20 cellular contexts compared by ENCODE assay signal in genomic region chr10:7288060-7288690, GRCh38.
A peak's percentile ranks its signal among the peaks of the same experiment; 100 is the strongest.
DNase-seq lines count a peak whose midpoint lies in the region; ATAC-seq, FAIRE-seq and TF ChIP-seq lines count a peak whose summit lies in the region.
"Had no signal": no experiment of that assay in that cellular context is flagged by ENCODE, and none has a peak within 500 bp of the region (broad histone marks: within the 10 kb centered on the region; RNA-seq: fewer than 3 reads in every experiment).

No MANE protein-coding gene starts in this region.

- H3K9me1 ChIP-seq in K562 (ENCODE audit: control insufficient read depth, insufficient read depth, low read length): no peaks in the 10 kb centered on the region

- intact Hi-C loops in HepG2 (cut with micrococcal nuclease; ENCODE audit: unreplicated experiment): no loop called here
- intact Hi-C loops in right lobe of liver (cut with DNase I): no loop called here
- intact Hi-C loops in K562 (cut with micrococcal nuclease): no loop called here
- intact Hi-C loops in prostate gland (cut with DNase I): no loop called here

- H3K9ac ChIP-seq in HepG2 (ENCODE audit: insufficient read depth, low read depth, low read length) (no peak overlapping the region), K562 (ENCODE audit: insufficient read depth in 1 of 2, low read depth in 2 of 2, low read length in 2 of 2) (no peak overlapping the region)
- H3K9ac ChIP-seq: BLaER1 treated with 17β-estradiol and CSF1 and Interleukin-3, amounts not matched to agents 10 nM and 100 nM had no signal

- ATAC-seq in HepG2 (no peak), right lobe of liver (no peak), K562 (no peak; the same call in 2 of the 3 replicates)
- ATAC-seq: GM12878 had no signal

- H3K27me3 ChIP-seq in HepG2 (ENCODE audit: control insufficient read depth in 1 of 2, insufficient read depth in 2 of 2, low read length in 2 of 2): no peaks in the 10 kb centered on the region; a peak in 1 of 5 replicates
- H3K27me3 ChIP-seq in right lobe of liver: no peaks in the 10 kb centered on the region
- no peaks in the 10 kb centered on the region for H3K27me3 ChIP-seq in K562 (ENCODE audit: control insufficient read depth in 2 of 2, insufficient read depth in 2 of 2, low read length in 2 of 2)
- H3K27me3 ChIP-seq in prostate gland (replicated peaks; ENCODE audit: insufficient read depth): no peaks in the 10 kb centered on the region
- H3K27me3 ChIP-seq: BLaER1 treated with 17β-estradiol and CSF1 and Interleukin-3, amounts not matched to agents 10 nM and 100 nM; MG63 had no signal

- no peak overlapping the region for H3K4me2 ChIP-seq in HepG2 (ENCODE audit: low read depth, low read length)
- no peak overlapping the region for H3K4me2 ChIP-seq in K562 (ENCODE audit: insufficient read depth, low read length)
- H3K4me2 ChIP-seq: BLaER1 treated with 17β-estradiol and CSF1 and Interleukin-3, amounts not matched to agents 10 nM and 100 nM had no signal

- TF ChIP-seq CTCF in HepG2 (CRISPR knock-in tag; IDR thresholded peaks at IDR 0.05): no peak
- no peak for TF ChIP-seq CTCF in right lobe of liver (IDR thresholded peaks at IDR 0.05)
- no peak for TF ChIP-seq CTCF in K562 (IDR thresholded peaks at IDR 0.05 in 2 of 3, conservative IDR thresholded peaks at IDR 0.05 in 1 of 3; ENCODE audit: insufficient read depth in 2 of 3, low read depth in 1 of 3, low read length in 3 of 3)
- no peak for TF ChIP-seq CTCF in prostate gland (IDR thresholded peaks at IDR 0.05)
- TF ChIP-seq CTCF in glutamatergic neuron (IDR thresholded peaks at IDR 0.05; ENCODE audit: partially characterized antibody, unreplicated experiment): no peak

- H3K9me3 Mint-ChIP-seq in glutamatergic neuron (ENCODE audit: unreplicated experiment): no peaks in the 10 kb centered on the region

- TF ChIP-seq EP300 in HepG2 (IDR thresholded peaks at IDR 0.05; ENCODE audit: low read depth in 2 of 2, low read length in 2 of 2): no peak
- TF ChIP-seq EP300 in HepG2 (CRISPR knock-in tag; IDR thresholded peaks at IDR 0.05; ENCODE audit: borderline replicate concordance): no peak
- TF ChIP-seq EP300 in K562 (IDR thresholded peaks at IDR 0.05; ENCODE audit: low read length): no peak

- TF ChIP-seq RAD21 in HepG2 (CRISPR knock-in tag; IDR thresholded peaks at IDR 0.05): no peak
- no peak for TF ChIP-seq RAD21 in K562 (CRISPR knock-in tag; conservative IDR thresholded peaks at IDR 0.05 in 1 of 2, IDR thresholded peaks at IDR 0.05 in 1 of 2)

- H3K27ac ChIP-seq in HepG2 (ENCODE audit: extremely low read length, insufficient read depth, low read length) (no peak overlapping the region), right lobe of liver (no peak overlapping the region), K562 (ENCODE audit: extremely low read depth, low read depth, low read length) (no peak overlapping the region), prostate gland (peak overlapping the region; percentile 59 to 83)
- H3K27ac ChIP-seq: BLaER1 treated with 17β-estradiol and CSF1 and Interleukin-3, amounts not matched to agents 10 nM and 100 nM had no signal

- no peaks in the 10 kb centered on the region for H4K20me1 ChIP-seq in HepG2 (ENCODE audit: insufficient read depth, low read length)
- H4K20me1 ChIP-seq in K562 (replicated peaks; ENCODE audit: control insufficient read depth, insufficient read depth, low read length): 0 out of 2 replicates have a peak, but pooled peaks cover 4% of the 10 kb centered on the region

- H3K4me3 Mint-ChIP-seq in glutamatergic neuron (ENCODE audit: unreplicated experiment): no peak overlapping the region
- H3K4me3 Mint-ChIP-seq: HFFc6 had no signal

- FAIRE-seq in HepG2 (lab: Jason Lieb, UNC): no peak
- FAIRE-seq in K562 (lab: Jason Lieb, UNC): peak; percentile 87
- FAIRE-seq: GM12878, H1 had no signal

- H3K79me2 ChIP-seq in HepG2 (ENCODE audit: insufficient read depth, low read length) (no peaks in the 10 kb centered on the region), K562 (ENCODE audit: control insufficient read depth, insufficient read depth, low read length) (peaks cover 51% of the 10 kb centered on the region)

- H3K27ac Mint-ChIP-seq in glutamatergic neuron (ENCODE audit: unreplicated experiment): no peak overlapping the region
- H3K27ac Mint-ChIP-seq: HFFc6 had no signal

- CTCF ChIA-PET in HepG2 (lab: Yijun Ruan, JAX; ENCODE audit: low intra/inter-chr PET ratio, low total read pairs) (no interaction called here), K562 (lab: Yijun Ruan, JAX; ENCODE audit: low intra/inter-chr PET ratio) (no interaction called here)

- DNase-seq in DMS53 (lab: John Stamatoyannopoulos, UW) (peak; percentile 29), DMS53 treated with DMSO at 0.1 percent for 48 hours (lab: John Stamatoyannopoulos, UW; ENCODE audit: unreplicated experiment) (no peak), HepG2 (ENCODE audit: low spot score) (peak; percentile 9), right lobe of liver (no peak), K562 (ENCODE audit: extremely low read depth in 1 of 4, low spot score in 3 of 4) (peak; percentile 24 to 53 (median 27)), prostate gland (ENCODE audit: low spot score) (peak; percentile 91), HuH-7.5 (ENCODE audit: low spot score) (no peak), glutamatergic neuron (no peak)
- DNase-seq: 8988T, HFFc6, MG63, NCI-H1092 treated with DMSO at 0.1 percent for 48 hours, NCI-H1694, NCI-H2107, NCI-H345, NCI-H526 treated with DMSO at 0.1 percent for 48 hours, OCI-M1 had no signal

- BruUV-seq in HepG2 (replicated peaks; lab: Mats Ljungman, UMichigan) (no TSS peak), K562 (replicated peaks; lab: Mats Ljungman, UMichigan) (no TSS peak)

- H3K9me3 ChIP-seq in HepG2 (ENCODE audit: low read length) (no peaks in the 10 kb centered on the region), right lobe of liver (no peaks in the 10 kb centered on the region), K562 (replicated peaks; ENCODE audit: control insufficient read depth, insufficient read depth, low read depth, low read length) (no peaks in the 10 kb centered on the region), prostate gland (no peaks in the 10 kb centered on the region)
- H3K9me3 ChIP-seq: MG63 had no signal

- in situ Hi-C loops in HepG2 (cut with HindIII; ENCODE audit: extremely low pct_ligation_motif_present, low pct_unique_long_range_greater_than_20kb) (no loop called here), K562 (cut with MboI) (no loop called here)

- H3K4me3 ChIP-seq in HepG2 (replicated peaks in 1 of 3; ENCODE audit: insufficient read depth in 1 of 3, low read depth in 2 of 3, low read length in 3 of 3): no peak overlapping the region
- no peak overlapping the region for H3K4me3 ChIP-seq in right lobe of liver
- no peak overlapping the region for H3K4me3 ChIP-seq in K562
- H3K4me3 ChIP-seq in prostate gland: no peak overlapping the region
- H3K4me3 ChIP-seq: BLaER1 treated with 17β-estradiol and CSF1 and Interleukin-3, amounts not matched to agents 10 nM and 100 nM; GM12878; MG63 had no signal

- WGBS in HepG2 (ENCODE audit: low lambda C conversion rate): 20% methylated on average over 12 of the region's 12 CpGs
- WGBS in right lobe of liver (ENCODE audit: insufficient coverage, low coverage, low lambda C conversion rate, missing lambda C conversion rate): 61% methylated on average over 12 of the region's 12 CpGs
- WGBS in K562 (ENCODE audit: insufficient coverage, low coverage, missing lambda C conversion rate): 59% methylated on average over 12 of the region's 12 CpGs
- 72% methylated on average over 12 of the region's 12 CpGs for WGBS in prostate gland

- H3K27me3 Mint-ChIP-seq in glutamatergic neuron (ENCODE audit: unreplicated experiment): no peaks in the 10 kb centered on the region

- H2AFZ ChIP-seq in HepG2 (ENCODE audit: low read length) (no peak overlapping the region), K562 (ENCODE audit: low read depth, low read length) (no peak overlapping the region)

- TF ChIP-seq POLR2A in HepG2 (IDR thresholded peaks at IDR 0.05; ENCODE audit: insufficient read depth in 1 of 2, low read depth in 2 of 2, low read length in 2 of 2): no peak
- no peak for TF ChIP-seq POLR2A in right lobe of liver (IDR thresholded peaks at IDR 0.05)
- no peak for TF ChIP-seq POLR2A in K562 (conservative IDR thresholded peaks at IDR 0.05)
- TF ChIP-seq POLR2A in prostate gland (IDR thresholded peaks at IDR 0.05): no peak

- no peaks in the 10 kb centered on the region for H3K4me1 ChIP-seq in HepG2 (ENCODE audit: insufficient read depth, low read length)
- H3K4me1 ChIP-seq in right lobe of liver: no peaks in the 10 kb centered on the region
- peaks cover 0 to 7% of the 10 kb centered on the region in 2 experiments; a peak in 3 of 5 replicates for H3K4me1 ChIP-seq in K562 (replicated peaks in 1 of 2; ENCODE audit: control insufficient read depth in 2 of 2, insufficient read depth in 2 of 2, low read length in 2 of 2)
- H3K4me1 ChIP-seq in prostate gland (replicated peaks): peaks cover 11% of the 10 kb centered on the region

- H3K36me3 ChIP-seq in HepG2 (replicated peaks in 1 of 2; ENCODE audit: control insufficient read depth in 1 of 2, insufficient read depth in 2 of 2, low read length in 2 of 2) (no peaks in the 10 kb centered on the region), right lobe of liver (no peaks in the 10 kb centered on the region), K562 (ENCODE audit: control insufficient read depth, insufficient read depth, low read length) (peaks cover 5% of the 10 kb centered on the region; the same call in 1 of the 3 replicates), prostate gland (no peaks in the 10 kb centered on the region)
- H3K36me3 ChIP-seq: MG63 had no signal

- H3K4me1 Mint-ChIP-seq in glutamatergic neuron (ENCODE audit: low read depth, unreplicated experiment): peaks cover 4% of the 10 kb centered on the region

- POLR2A ChIA-PET in HepG2 (lab: Yijun Ruan, JAX): no interaction called here
- POLR2A ChIA-PET in K562 (lab: Yijun Ruan, JAX): interaction anchor here (0.8 kb wide), 1 partner anchor 10 kb away, joined by 3 read pairs; no protein-coding TSS in a partner anchor

- H3K36me3 Mint-ChIP-seq in glutamatergic neuron (ENCODE audit: unreplicated experiment): no peaks in the 10 kb centered on the region

TF ChIP-seq in HepG2, 621 proteins besides CTCF, POLR2A, EP300 and RAD21 (continues in another document):
- TF ChIP-seq ELF1 (CRISPR knock-in tag; IDR thresholded peaks at IDR 0.05): no peak
- TF ChIP-seq ATF7-NPFF (CRISPR knock-in tag; IDR thresholded peaks at IDR 0.05; ENCODE audit: low read depth): no peak

TF ChIP-seq in K562, 482 proteins besides CTCF, POLR2A, EP300 and RAD21 (continues in another document):
- peak; percentile 47 for TF ChIP-seq ZNF316 (IDR thresholded peaks at IDR 0.05)
- no peak for TF ChIP-seq BCL6 (CRISPR knock-in tag; IDR thresholded peaks at IDR 0.05)
- TF ChIP-seq SRF (CRISPR knock-in tag; IDR thresholded peaks at IDR 0.05): peak in 1 of 2 experiments; percentile 86; a peak in 1 of 4 replicates

Comparison
In these comparisons a context has a peak if more than half of its experiments do, and no peak if none do; other contexts are left out.
1. DNase-seq: peak in DMS53 (single experiment), HepG2 (single experiment), K562 (4 of 4) and prostate gland (single experiment); none in DMS53 treated with DMSO at 0.1 percent for 48 hours (single experiment), right lobe of liver (0 of 3), HuH-7.5 (single experiment) and glutamatergic neuron (single experiment).
2. H3K27ac ChIP-seq: peak in prostate gland (2 of 2); none in HepG2 (single experiment), right lobe of liver (0 of 3) and K562 (single experiment).